In the genomic region with DNA sequence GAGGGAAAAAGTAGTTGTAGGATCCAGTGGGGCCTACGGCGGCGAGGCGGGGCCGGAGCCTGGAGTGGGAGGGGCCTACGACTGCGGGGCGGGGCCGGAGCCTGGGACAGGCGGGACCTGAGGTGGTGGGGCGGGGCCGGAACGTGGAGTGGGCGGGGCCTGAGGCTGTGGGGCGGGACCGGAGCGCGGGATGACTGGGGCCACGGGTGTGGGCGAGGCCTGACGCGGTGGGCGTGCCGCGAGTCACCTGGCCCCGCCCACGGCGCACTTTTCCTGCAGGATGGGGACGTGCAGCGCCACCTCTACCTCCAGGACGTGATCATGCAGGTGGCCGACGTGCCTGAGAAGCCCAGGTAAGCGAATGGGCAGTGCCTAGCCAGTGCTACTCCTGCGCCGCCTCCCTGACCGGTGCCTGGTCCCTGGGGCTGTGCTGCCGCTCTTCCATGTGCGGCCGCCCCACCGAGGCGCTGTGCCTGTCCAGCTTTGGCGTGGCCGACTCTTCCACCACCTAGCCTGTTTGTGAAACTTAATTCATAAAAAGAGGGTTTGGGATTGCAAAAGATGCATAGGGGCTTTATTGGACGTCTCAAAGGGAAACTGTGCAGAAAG, we compare ENCODE assay signal across 8 cellular contexts. TPM values are rescaled to one million over a fixed set of nuclear protein-coding genes. Genes with fewer than 3 reads are reported as not detected.
DNase-seq lines count a peak whose midpoint lies in the region; ATAC-seq and TF ChIP-seq lines count a peak whose summit lies in the region.

No MANE protein-coding gene starts in this region.

- intact Hi-C loops in ascending aorta (cut with DNase I), result loop anchor here (1.0 to 5.0 kb wide), 5 partner anchors 20 to 1002 kb away; a partner anchor contains a TSS
- intact Hi-C loops in right cardiac atrium (cut with DNase I), result no loop called here
- intact Hi-C loops in vagina (cut with DNase I), result loop anchor here (5.0 kb wide), 1 partner anchor 83 kb away; a partner anchor contains a TSS

- H3K9me3 ChIP-seq in ascending aorta (no peaks in the 10 kb centered on the region), right cardiac atrium (ENCODE audit: control insufficient read depth, low read length) (no peaks in the 10 kb centered on the region), vagina (no peaks in the 10 kb centered on the region)

- peak overlapping the region; percentile 87 to 91 for H3K27ac ChIP-seq in ascending aorta
- peak overlapping the region; percentile 96 for H3K27ac ChIP-seq in right cardiac atrium (ENCODE audit: low read length)
- peak overlapping the region; percentile 92 for H3K27ac ChIP-seq in vagina

- ATAC-seq in HG02642 (IDR thresholded peaks at IDR 0.05; ENCODE audit: poor library complexity, unreplicated experiment) (peak; percentile 84), right cardiac atrium (peak; percentile 96 to 97)

- H3K27me3 ChIP-seq in ascending aorta (no peaks in the 10 kb centered on the region), right cardiac atrium (ENCODE audit: control insufficient read depth, insufficient read depth) (no peaks in the 10 kb centered on the region), vagina (no peaks in the 10 kb centered on the region)

- TF ChIP-seq CTCF in GM12864 (IDR thresholded peaks at IDR 0.05; ENCODE audit: low read depth, low read length, missing control alignments) (no peak), ascending aorta (IDR thresholded peaks at IDR 0.05) (no peak), vagina (IDR thresholded peaks at IDR 0.05) (no peak)

- no peak for TF ChIP-seq POLR2A in vagina (IDR thresholded peaks at IDR 0.05)

- 25% methylated on average over 45 of the region's 45 CpGs for WGBS in right cardiac atrium

- peak overlapping the region; percentile 80 for H3K4me3 ChIP-seq in GM12864 (ENCODE audit: low read depth, low read length)
- H3K4me3 ChIP-seq in ascending aorta, result peak overlapping the region; percentile 92 to 93
- H3K4me3 ChIP-seq in right cardiac atrium (ENCODE audit: low read length), result peak overlapping the region; percentile 96
- peak overlapping the region; percentile 89 to 94 for H3K4me3 ChIP-seq in vagina

- peaks cover 19 to 22% of the 10 kb centered on the region in 2 donors for H3K36me3 ChIP-seq in ascending aorta
- H3K36me3 ChIP-seq in vagina, result peaks cover 0 to 14% of the 10 kb centered on the region in 2 donors

- DNase-seq in GM12864 (ENCODE audit: low read depth) (peak; percentile 45), NCI-H1092 treated with DMSO at 0.1 percent for 48 hours (lab: John Stamatoyannopoulos, UW) (peak; percentile 72), T-helper 2 cell (peak; percentile 87 to 96 (median 90)), ascending aorta (ENCODE audit: low spot score in 2 of 2) (peak; percentile 72 to 94), right cardiac atrium (peak; percentile 93 to 97 (median 97)), putamen (ENCODE audit: low spot score) (peak; percentile 87), vagina (ENCODE audit: extremely low spot score in 2 of 2) (peak in 1 of 2 donors; percentile 94)

- H3K4me1 ChIP-seq in ascending aorta (peaks cover 2 to 25% of the 10 kb centered on the region in 2 donors), right cardiac atrium (ENCODE audit: control insufficient read depth, insufficient read depth, low read length) (peaks cover 8% of the 10 kb centered on the region), vagina (peaks cover 43% of the 10 kb centered on the region)

RNA-seq across cellular contexts. Expression of a gene that starts 0.5 kb away (rescaled TPM):
- total RNA-seq in ascending aorta (51.8 TPM), right cardiac atrium (10 to 100 TPM; 40.2 to 51.8 (median 49.2) TPM), vagina (36.3 TPM)
- polyA plus RNA-seq in right cardiac atrium, result 60.8 TPM

RNA-seq across cellular contexts. Expression of a gene that starts 0.5 kb away (rescaled TPM):
- total RNA-seq in ascending aorta (72.4 TPM), right cardiac atrium (10 to 100 TPM; 34.9 to 45.9 (median 37.4) TPM), vagina (41.7 TPM)
- polyA plus RNA-seq in right cardiac atrium, result 23.0 TPM

RNA-seq across cellular contexts. Expression of a gene that starts 27.5 kb away (rescaled TPM):
- not detected for total RNA-seq in ascending aorta
- not detected for total RNA-seq in right cardiac atrium
- 0.18 TPM for polyA plus RNA-seq in right cardiac atrium
- total RNA-seq in vagina, result 4.7 TPM

RNA-seq across cellular contexts. Expression of a gene that starts 32.5 kb away (rescaled TPM):
- total RNA-seq in ascending aorta, result 21.4 TPM
- total RNA-seq in right cardiac atrium, result 1 to 10 TPM; 1.4 to 2.1 (median 1.5) TPM
- polyA plus RNA-seq in right cardiac atrium, result 0.50 TPM
- total RNA-seq in vagina, result 11.0 TPM

RNA-seq across cellular contexts. Expression of a gene that starts 38.0 kb away (rescaled TPM):
- total RNA-seq in ascending aorta (not detected), right cardiac atrium (not detected), vagina (not detected)
- polyA plus RNA-seq in right cardiac atrium, result not detected

Comparison
In these comparisons a context has a peak if more than half of its experiments do, and no peak if none do; other contexts are left out.
1. intact Hi-C loops: an anchor here in ascending aorta (1.0 to 5.0 kb wide) and vagina (5.0 kb wide); none called in right cardiac atrium.